Comparison of ENCODE assay signal across 7 cellular contexts in the genomic region with DNA sequence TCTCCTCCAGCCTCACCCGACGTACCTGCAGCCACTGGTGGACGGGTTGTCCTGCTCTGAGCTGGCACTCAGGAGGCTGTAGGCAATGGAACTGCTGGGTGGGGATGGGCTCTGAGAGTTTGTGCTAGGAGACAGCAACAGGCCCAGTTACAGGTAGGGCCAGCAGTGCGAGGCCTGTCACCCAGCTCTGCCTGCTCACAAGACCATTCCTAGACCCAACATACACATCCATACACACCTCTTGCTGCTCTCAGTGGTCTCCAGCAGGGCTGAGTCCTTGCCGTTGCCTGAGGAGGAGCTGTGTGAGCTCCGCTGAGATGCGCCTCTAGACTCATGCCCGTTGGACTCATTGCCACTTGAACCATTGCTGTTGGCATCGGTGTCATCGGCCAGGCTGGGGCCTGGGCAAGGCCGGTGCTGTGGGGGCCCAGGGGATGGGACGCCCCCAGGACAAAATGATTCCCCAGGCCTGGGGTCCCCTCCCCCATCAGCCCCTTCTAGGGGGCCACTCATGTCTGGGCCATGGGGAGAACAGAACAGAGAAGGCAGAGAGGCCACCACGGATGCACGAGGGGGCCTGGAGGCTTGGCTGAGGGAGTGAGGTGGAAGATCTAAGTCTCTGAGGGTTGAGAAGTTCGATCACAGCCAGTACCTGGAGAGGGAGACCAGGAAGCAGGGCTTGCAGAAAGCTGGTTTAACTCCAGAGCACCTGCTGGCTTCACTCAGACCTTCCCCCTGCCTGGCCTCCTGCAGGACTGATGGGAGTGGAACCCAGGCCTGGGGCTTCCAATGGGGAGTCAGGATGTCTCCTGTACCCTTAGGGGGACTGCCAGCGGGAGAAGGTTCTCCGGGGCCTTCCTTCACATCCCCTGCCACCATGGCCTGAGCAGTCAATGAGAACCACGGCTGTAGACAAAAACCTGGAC. TPM values are rescaled to one million over a fixed set of nuclear protein-coding genes. Genes with fewer than 3 reads are reported as not detected.
DNase-seq lines count a peak whose midpoint lies in the region; ATAC-seq lines count a peak whose summit lies in the region.
"Had no signal": no experiment of that assay in that cellular context is flagged by ENCODE, and none has a peak within 500 bp of the region (broad histone marks: within the 10 kb centered on the region; RNA-seq: fewer than 3 reads in every experiment).

No MANE protein-coding gene starts in this region.

- no peaks in the 10 kb centered on the region for H3K27me3 Mint-ChIP-seq in activated CD8-positive, alpha-beta T cell treated with anti-CD3 and anti-CD28 coated beads, Interleukin-2, amount 10 ng/mL, durations not matched to agents 7 days and 5 days (ENCODE audit: low read depth)
- H3K27me3 Mint-ChIP-seq in naive B cell, result no peaks in the 10 kb centered on the region

- peak; percentile 3 for ATAC-seq in GM18502 (IDR thresholded peaks at IDR 0.05; ENCODE audit: poor library complexity, unreplicated experiment)
- no peak for ATAC-seq in activated CD8-positive, alpha-beta T cell treated with anti-CD3 and anti-CD28 coated beads, Interleukin-2, amount 10 ng/mL, durations not matched to agents 7 days and 5 days
- no peak for ATAC-seq in naive B cell (ENCODE audit: low read depth in 2 of 2)
- ATAC-seq in HG02763 (IDR thresholded peaks at IDR 0.05; ENCODE audit: unreplicated experiment), result no peak
- ATAC-seq in GM21619 (IDR thresholded peaks at IDR 0.05; ENCODE audit: unreplicated experiment), result no peak

- H3K4me1 Mint-ChIP-seq in activated CD8-positive, alpha-beta T cell treated with anti-CD3 and anti-CD28 coated beads, Interleukin-2, amount 10 ng/mL, durations not matched to agents 7 days and 5 days (ENCODE audit: low read depth), result peaks cover 15% of the 10 kb centered on the region
- H3K4me1 Mint-ChIP-seq in naive B cell, result peaks cover 34 to 45% (median 37%) of the 10 kb centered on the region in 3 donors

- peak overlapping the region; percentile 85 for H3K4me3 Mint-ChIP-seq in activated CD8-positive, alpha-beta T cell treated with anti-CD3 and anti-CD28 coated beads, Interleukin-2, amount 10 ng/mL, durations not matched to agents 7 days and 5 days
- peak overlapping the region in 5 of 8 donors; percentile 44 to 96 (median 92) for H3K4me3 Mint-ChIP-seq in naive B cell

- H3K27ac Mint-ChIP-seq in activated CD8-positive, alpha-beta T cell treated with anti-CD3 and anti-CD28 coated beads, Interleukin-2, amount 10 ng/mL, durations not matched to agents 7 days and 5 days, result peak overlapping the region; percentile 72
- peak overlapping the region in 4 of 6 donors; percentile 97 to 100 (median 98) for H3K27ac Mint-ChIP-seq in naive B cell

- POLR2A ChIA-PET in activated CD8-positive, alpha-beta T cell treated with anti-CD3 and anti-CD28 coated beads, Interleukin-2, amount 10 ng/mL, durations not matched to agents 7 days and 5 days (lab: Charles Lee), result interaction anchor here (0.6 to 8.1 kb wide), 5 partner anchors 9 to 71 kb away, joined by 3 to 164 read pairs (median 4); no protein-coding TSS in a partner anchor

- no peak for DNase-seq in activated CD8-positive, alpha-beta T cell treated with anti-CD3 and anti-CD28 coated beads, Interleukin-2, amount 10 ng/mL, durations not matched to agents 7 days and 5 days
- DNase-seq in naive B cell (no peak), NCI-H2107 treated with DMSO at 0.1 percent for 48 hours (lab: John Stamatoyannopoulos, UW; ENCODE audit: unreplicated experiment) (no peak)

- no peaks in the 10 kb centered on the region for H3K9me3 Mint-ChIP-seq in activated CD8-positive, alpha-beta T cell treated with anti-CD3 and anti-CD28 coated beads, Interleukin-2, amount 10 ng/mL, durations not matched to agents 7 days and 5 days (ENCODE audit: insufficient read depth)
- H3K9me3 Mint-ChIP-seq in naive B cell, result no peaks in the 10 kb centered on the region

- CTCF ChIA-PET in activated CD8-positive, alpha-beta T cell treated with anti-CD3 and anti-CD28 coated beads, Interleukin-2, amount 10 ng/mL, durations not matched to agents 7 days and 5 days (lab: Charles Lee), result interaction anchor here (14.0 kb wide), 1 partner anchor 12 kb away, joined by 165 read pairs; no protein-coding TSS in a partner anchor

- peaks cover 31% of the 10 kb centered on the region for H3K36me3 Mint-ChIP-seq in activated CD8-positive, alpha-beta T cell treated with anti-CD3 and anti-CD28 coated beads, Interleukin-2, amount 10 ng/mL, durations not matched to agents 7 days and 5 days (ENCODE audit: low read depth)
- H3K36me3 Mint-ChIP-seq in naive B cell, result peaks cover 0 to 24% of the 10 kb centered on the region in 2 donors

RNA-seq across cellular contexts. Expression of a gene that starts 1.7 kb away (rescaled TPM):
- total RNA-seq in activated CD8-positive, alpha-beta T cell treated with anti-CD3 and anti-CD28 coated beads, Interleukin-2, amount 10 ng/mL, durations not matched to agents 7 days and 5 days, result 10 to 100 TPM; 35.0 to 38.1 TPM
- 10 to 100 TPM in 5 of 6 donors, 1 to 10 TPM in 1; 4.5 to 20.9 (median 13.5) TPM for polyA plus RNA-seq in naive B cell (ENCODE audit: low read depth in 6 of 6)

RNA-seq across cellular contexts. Expression of a gene that starts 12.3 kb away (rescaled TPM):
- total RNA-seq in activated CD8-positive, alpha-beta T cell treated with anti-CD3 and anti-CD28 coated beads, Interleukin-2, amount 10 ng/mL, durations not matched to agents 7 days and 5 days, result 10 to 100 TPM; 56.3 to 56.7 TPM
- polyA plus RNA-seq in naive B cell (ENCODE audit: low read depth in 6 of 6), result 10 to 100 TPM; 37.8 to 89.1 (median 65.9) TPM

RNA-seq across cellular contexts. Expression of a gene that starts 25.7 kb away (rescaled TPM):
- total RNA-seq in activated CD8-positive, alpha-beta T cell treated with anti-CD3 and anti-CD28 coated beads, Interleukin-2, amount 10 ng/mL, durations not matched to agents 7 days and 5 days, result 10 to 100 TPM; 39.6 to 44.1 TPM
- 10 to 100 TPM; 29.9 to 42.3 (median 34.7) TPM for polyA plus RNA-seq in naive B cell (ENCODE audit: low read depth in 6 of 6)

RNA-seq across cellular contexts. Expression of a gene that starts 26.6 kb away (rescaled TPM):
- total RNA-seq in activated CD8-positive, alpha-beta T cell treated with anti-CD3 and anti-CD28 coated beads, Interleukin-2, amount 10 ng/mL, durations not matched to agents 7 days and 5 days, result under 1 TPM in 1 of 2 experiments, not detected in 1; 0.29 TPM
- polyA plus RNA-seq in naive B cell (ENCODE audit: low read depth in 6 of 6), result not detected
- total RNA-seq: glomerular endothelial cell had no signal

RNA-seq across cellular contexts. Expression of a gene that starts 32.1 kb away (rescaled TPM):
- total RNA-seq in activated CD8-positive, alpha-beta T cell treated with anti-CD3 and anti-CD28 coated beads, Interleukin-2, amount 10 ng/mL, durations not matched to agents 7 days and 5 days, result not detected
- polyA plus RNA-seq in naive B cell (ENCODE audit: low read depth in 6 of 6), result not detected
- total RNA-seq: glomerular endothelial cell had no signal
